Comparison of ENCODE assay signal across 8 cellular contexts in the genomic region with DNA sequence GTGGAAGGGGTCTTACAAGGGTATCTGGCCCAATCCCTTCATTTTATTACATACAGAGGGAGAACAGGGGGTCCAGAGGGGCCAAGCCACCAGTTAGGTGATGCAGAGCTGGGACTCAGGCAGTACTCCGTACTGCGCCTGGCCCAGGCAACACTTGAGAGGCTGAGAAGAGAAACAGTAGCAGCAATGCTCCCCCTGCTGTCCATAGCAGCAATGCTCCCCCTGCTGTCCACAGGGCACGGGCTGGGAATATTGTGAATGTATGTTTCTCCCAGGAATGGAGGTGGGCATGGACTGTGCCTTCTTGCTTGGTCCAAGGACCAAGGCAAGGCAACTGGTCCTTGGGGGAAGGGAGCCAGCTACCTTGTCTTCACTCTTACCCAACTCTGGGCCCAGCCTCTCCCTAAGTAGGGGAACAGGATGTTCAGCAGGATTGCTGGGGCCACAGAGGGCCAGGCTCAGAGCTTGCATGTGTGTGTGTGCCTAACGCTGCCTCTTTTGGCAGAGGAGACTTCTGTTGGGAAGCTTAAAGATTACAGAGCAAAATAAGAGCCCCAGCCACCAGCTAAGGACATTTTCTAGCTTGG. TPM values are rescaled to one million over a fixed set of nuclear protein-coding genes. Genes with fewer than 3 reads are reported as not detected.
DNase-seq lines count a peak whose midpoint lies in the region; TF ChIP-seq lines count a peak whose summit lies in the region.

No MANE protein-coding gene starts in this region.

- H3K4me3 Mint-ChIP-seq in activated T-helper 2 cell treated with anti-CD3 and anti-CD28 coated beads, Interferon-gamma antibody, Interleukin-2, Interleukin-4, amounts not matched to agents 10 μg/mL and 5 μg/mL and 100 μg/mL, durations not matched to agents 14 hours and 24 hours and 36 hours (ENCODE audit: low read depth): no peak overlapping the region

- peaks cover 40% of the 10 kb centered on the region for H3K4me1 Mint-ChIP-seq in activated T-helper 2 cell treated with anti-CD3 and anti-CD28 coated beads, Interferon-gamma antibody, Interleukin-2, Interleukin-4, amounts not matched to agents 10 μg/mL and 5 μg/mL and 100 μg/mL, durations not matched to agents 14 hours and 24 hours and 36 hours (ENCODE audit: low read depth)

- H3K27me3 ChIP-seq in cardiac muscle cell: no peaks in the 10 kb centered on the region

- TF ChIP-seq CTCF in GM12864 (IDR thresholded peaks at IDR 0.05; ENCODE audit: low read depth, low read length, missing control alignments): peak; percentile 66
- peak; percentile 98 for TF ChIP-seq CTCF in cardiac muscle cell (IDR thresholded peaks at IDR 0.05; ENCODE audit: low read depth, low read length)

- no peak overlapping the region for H3K4me3 ChIP-seq in GM12864 (ENCODE audit: low read depth, low read length)
- no peak overlapping the region for H3K4me3 ChIP-seq in cardiac muscle cell

- intact Hi-C loops in activated T-helper 2 cell treated with anti-CD3 and anti-CD28 coated beads, Interferon-gamma antibody, Interleukin-2, Interleukin-4, amounts not matched to agents 10 μg/mL and 5 μg/mL and 100 μg/mL, durations not matched to agents 14 hours and 24 hours and 36 hours (cut with micrococcal nuclease): no loop called here

- no peaks in the 10 kb centered on the region for H3K36me3 ChIP-seq in cardiac muscle cell

- no peaks in the 10 kb centered on the region for H3K27me3 Mint-ChIP-seq in activated T-helper 2 cell treated with anti-CD3 and anti-CD28 coated beads, Interferon-gamma antibody, Interleukin-2, Interleukin-4, amounts not matched to agents 10 μg/mL and 5 μg/mL and 100 μg/mL, durations not matched to agents 14 hours and 24 hours and 36 hours (ENCODE audit: low read depth)

- peak overlapping the region; percentile 93 for H3K27ac Mint-ChIP-seq in activated T-helper 2 cell treated with anti-CD3 and anti-CD28 coated beads, Interferon-gamma antibody, Interleukin-2, Interleukin-4, amounts not matched to agents 10 μg/mL and 5 μg/mL and 100 μg/mL, durations not matched to agents 14 hours and 24 hours and 36 hours

- DNase-seq in AG08395 (ENCODE audit: low spot score) (peak; percentile 38), GM12864 (ENCODE audit: low read depth) (no peak), NCI-H69 (lab: John Stamatoyannopoulos, UW) (peak; percentile 69), cardiac muscle cell (ENCODE audit: low read depth in 1 of 2, low spot score in 1 of 2) (peak; percentile 83 to 84), pulmonary artery endothelial cell (ENCODE audit: low read depth, low spot score) (peak; percentile 39), NCI-H2107 (lab: John Stamatoyannopoulos, UW) (no peak), middle frontal gyrus (ENCODE audit: extremely low spot score, low spot score) (no peak)
- peak; percentile 26 for DNase-seq in activated T-helper 2 cell treated with anti-CD3 and anti-CD28 coated beads, Interferon-gamma antibody, Interleukin-2, Interleukin-4, amounts not matched to agents 10 μg/mL and 5 μg/mL and 100 μg/mL, durations not matched to agents 14 hours and 24 hours and 36 hours (ENCODE audit: low spot score)

- H3K27ac ChIP-seq in cardiac muscle cell: peak overlapping the region; percentile 56

- H3K9me3 Mint-ChIP-seq in activated T-helper 2 cell treated with anti-CD3 and anti-CD28 coated beads, Interferon-gamma antibody, Interleukin-2, Interleukin-4, amounts not matched to agents 10 μg/mL and 5 μg/mL and 100 μg/mL, durations not matched to agents 14 hours and 24 hours and 36 hours: no peaks in the 10 kb centered on the region

- no peaks in the 10 kb centered on the region for H3K4me1 ChIP-seq in cardiac muscle cell (ENCODE audit: low read depth)

- peaks cover 9% of the 10 kb centered on the region for H3K36me3 Mint-ChIP-seq in activated T-helper 2 cell treated with anti-CD3 and anti-CD28 coated beads, Interferon-gamma antibody, Interleukin-2, Interleukin-4, amounts not matched to agents 10 μg/mL and 5 μg/mL and 100 μg/mL, durations not matched to agents 14 hours and 24 hours and 36 hours (ENCODE audit: low read depth)

- no peaks in the 10 kb centered on the region for H3K9me3 ChIP-seq in cardiac muscle cell (ENCODE audit: low read depth)

RNA-seq across cellular contexts. Expression of gene FAM83C, which starts 14.8 kb away (rescaled TPM):
- total RNA-seq in activated T-helper 2 cell treated with anti-CD3 and anti-CD28 coated beads, Interferon-gamma antibody, Interleukin-2, Interleukin-4, amounts not matched to agents 10 μg/mL and 5 μg/mL and 100 μg/mL, durations not matched to agents 14 hours and 24 hours and 36 hours: not detected in 2 replicates
- total RNA-seq in cardiac muscle cell (0.49 TPM in 1 of 2 replicates, not detected in the other), pulmonary artery endothelial cell (not detected in 2 replicates)
- polyA plus RNA-seq in cardiac muscle cell: not detected in 2 replicates

RNA-seq across cellular contexts. Expression of gene EIF6, which starts 22.5 kb away (rescaled TPM):
- 179 and 183 TPM in 2 replicates for total RNA-seq in activated T-helper 2 cell treated with anti-CD3 and anti-CD28 coated beads, Interferon-gamma antibody, Interleukin-2, Interleukin-4, amounts not matched to agents 10 μg/mL and 5 μg/mL and 100 μg/mL, durations not matched to agents 14 hours and 24 hours and 36 hours
- total RNA-seq in cardiac muscle cell: 80.4 and 129 TPM in 2 replicates
- polyA plus RNA-seq in cardiac muscle cell: 186 and 203 TPM in 2 replicates
- total RNA-seq in pulmonary artery endothelial cell: 171 and 206 TPM in 2 replicates

RNA-seq across cellular contexts. Expression of gene MMP24OS, which starts 29.1 kb away (rescaled TPM):
- 31.4 and 33.0 TPM in 2 replicates for total RNA-seq in activated T-helper 2 cell treated with anti-CD3 and anti-CD28 coated beads, Interferon-gamma antibody, Interleukin-2, Interleukin-4, amounts not matched to agents 10 μg/mL and 5 μg/mL and 100 μg/mL, durations not matched to agents 14 hours and 24 hours and 36 hours
- total RNA-seq in cardiac muscle cell: 29.4 and 34.9 TPM in 2 replicates
- 42.5 and 61.4 TPM in 2 replicates for polyA plus RNA-seq in cardiac muscle cell
- total RNA-seq in pulmonary artery endothelial cell: 5.0 and 5.3 TPM in 2 replicates

Comparison
In these comparisons a context has a peak if more than half of its experiments do, and no peak if none do; other contexts are left out.
1. DNase-seq: peak in AG08395 (single experiment), NCI-H69 (single experiment), activated T-helper 2 cell treated with anti-CD3 and anti-CD28 coated beads, Interferon-gamma antibody, Interleukin-2, Interleukin-4, amounts not matched to agents 10 μg/mL and 5 μg/mL and 100 μg/mL, durations not matched to agents 14 hours and 24 hours and 36 hours (single experiment), cardiac muscle cell (2 of 2) and pulmonary artery endothelial cell (single experiment); none in GM12864 (single experiment), NCI-H2107 (single experiment) and middle frontal gyrus (single experiment).